Comparison of ENCODE assay signal across 12 cellular contexts in genomic region chr14:69052181-69052601, GRCh38.
A peak's percentile ranks its signal among the peaks of the same experiment; 100 is the strongest.
DNase-seq lines count a peak whose midpoint lies in the region; ATAC-seq and TF ChIP-seq lines count a peak whose summit lies in the region.
"Had no signal": no experiment of that assay in that cellular context is flagged by ENCODE, and none has a peak within 500 bp of the region (broad histone marks: within the 10 kb centered on the region; RNA-seq: fewer than 3 reads in every experiment).

No MANE protein-coding gene starts in this region.

- H3K4me3 ChIP-seq in A673 (ENCODE audit: low read depth, low read length, poor library complexity, severe bottlenecking): no peak overlapping the region
- H3K4me3 ChIP-seq in HUES48 (ENCODE audit: low read depth, low read length): no peak overlapping the region
- H3K4me3 ChIP-seq: pancreas had no signal

- CTCF ChIA-PET in A673 (lab: Charles Lee): no interaction called here

- no peak overlapping the region for H3K9ac ChIP-seq in HUES48 (ENCODE audit: low read depth, low read length)

- peaks cover 20 to 37% (median 28%) of the 10 kb centered on the region in 4 donors for H3K4me1 Mint-ChIP-seq in naive thymus-derived CD8-positive, alpha-beta T cell

- H3K27me3 ChIP-seq in A673 (replicated peaks; ENCODE audit: insufficient read depth, low read depth, low read length, poor library complexity) (no peaks in the 10 kb centered on the region), HUES48 (ENCODE audit: control insufficient read depth, insufficient read depth, low read length) (no peaks in the 10 kb centered on the region)
- H3K27me3 ChIP-seq: pancreas had no signal

- peak overlapping the region in 1 of 10 donors; percentile 35 for H3K4me3 Mint-ChIP-seq in naive thymus-derived CD8-positive, alpha-beta T cell

- H3K27ac ChIP-seq in A673 (ENCODE audit: low read depth, low read length, poor library complexity, severe bottlenecking) (no peak overlapping the region), HUES48 (ENCODE audit: low read depth, low read length) (peak overlapping the region; percentile 19)

- peaks cover 0 to 55% (median 9%) of the 10 kb centered on the region in 3 donors for H3K36me3 Mint-ChIP-seq in naive thymus-derived CD8-positive, alpha-beta T cell

- ATAC-seq in naive thymus-derived CD8-positive, alpha-beta T cell: no peak
- ATAC-seq in GM21737 (IDR thresholded peaks at IDR 0.05; ENCODE audit: unreplicated experiment): no peak
- ATAC-seq in HG02571 (IDR thresholded peaks at IDR 0.05; ENCODE audit: unreplicated experiment): no peak
- ATAC-seq: pancreas had no signal

- no peaks in the 10 kb centered on the region for H3K9me3 Mint-ChIP-seq in naive thymus-derived CD8-positive, alpha-beta T cell

- no peak for DNase-seq in A673 (ENCODE audit: low spot score)
- peak; percentile 83 for DNase-seq in dermis blood vessel endothelial cell
- no peak for DNase-seq in naive thymus-derived CD8-positive, alpha-beta T cell
- no peak for DNase-seq in DMS153 (lab: John Stamatoyannopoulos, UW)
- no peak for DNase-seq in mucosa of gallbladder (ENCODE audit: low spot score)
- DNase-seq: effector CD8-positive, alpha-beta T cell; MM.1S; pancreas; stimulated activated CD4-positive, alpha-beta T cell treated with anti-CD3 and anti-CD28 coated beads, Interleukin-1b, Interleukin-23, amount 100 ng/mL, for 48 hours had no signal

- H3K36me3 ChIP-seq in A673 (ENCODE audit: insufficient read depth, low read length, poor library complexity, severe bottlenecking) (peaks cover 17% of the 10 kb centered on the region), HUES48 (ENCODE audit: control insufficient read depth, insufficient read depth, low read length) (peaks cover 27% of the 10 kb centered on the region)

- H3K27me3 Mint-ChIP-seq in naive thymus-derived CD8-positive, alpha-beta T cell: no peaks in the 10 kb centered on the region

- H3K4me1 ChIP-seq in A673 (ENCODE audit: insufficient read depth, low read length, poor library complexity, severe bottlenecking): peaks cover 22% of the 10 kb centered on the region
- peaks cover 36% of the 10 kb centered on the region for H3K4me1 ChIP-seq in HUES48 (ENCODE audit: control insufficient read depth, insufficient read depth, low read length)

- TF ChIP-seq CTCF in A673 (conservative IDR thresholded peaks at IDR 0.05; ENCODE audit: low read depth, low read length): no peak

- POLR2A ChIA-PET in A673 (lab: Charles Lee; ENCODE audit: low non-redundant PET): no interaction called here
- POLR2A ChIA-PET in naive thymus-derived CD8-positive, alpha-beta T cell (lab: Charles Lee): interaction anchor here (1.3 kb wide), 1 partner anchor 8 kb away, joined by 3 read pairs; no protein-coding TSS in a partner anchor

- BruUV-seq in A673 (replicated peaks; lab: Mats Ljungman, UMichigan): TSS peak; percentile 40

- intact Hi-C loops in A673 (cut with micrococcal nuclease; ENCODE audit: unreplicated experiment): no loop called here

- H3K9me3 ChIP-seq in A673 (ENCODE audit: low read depth, low read length, poor library complexity, severe bottlenecking): no peaks in the 10 kb centered on the region
- no peaks in the 10 kb centered on the region for H3K9me3 ChIP-seq in HUES48 (ENCODE audit: control insufficient read depth, insufficient read depth, low read length)
- H3K9me3 ChIP-seq: pancreas had no signal

- peak overlapping the region in 9 of 10 donors; percentile 22 to 86 (median 64) for H3K27ac Mint-ChIP-seq in naive thymus-derived CD8-positive, alpha-beta T cell
